In the genomic region with DNA sequence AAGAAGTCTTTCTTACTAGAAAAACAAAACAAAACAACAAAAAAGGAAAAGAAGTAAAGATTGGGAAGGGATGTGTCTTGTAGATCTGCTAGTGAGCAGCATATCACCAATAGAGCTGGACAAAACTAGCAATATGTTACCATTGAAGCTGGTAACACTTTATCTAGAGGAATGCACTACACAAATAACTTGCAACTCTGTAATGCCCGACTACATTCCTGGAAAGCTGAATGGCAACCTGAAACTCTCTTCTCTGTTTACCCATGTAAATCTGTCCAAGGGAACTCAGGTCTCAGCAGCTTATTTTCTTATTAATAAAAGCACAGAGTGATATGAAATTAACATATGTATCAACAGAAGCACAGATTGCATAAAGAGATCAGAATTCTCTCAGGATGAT, we compare ENCODE assay signal across 20 cellular contexts.
"Had no signal": no experiment of that assay in that cellular context is flagged by ENCODE, and none has a peak within 500 bp of the region (broad histone marks: within the 10 kb centered on the region; RNA-seq: fewer than 3 reads in every experiment).

No MANE protein-coding gene starts in this region.

- H3K27ac ChIP-seq: colonic mucosa, esophagus squamous epithelium, gastroesophageal sphincter, neutrophil, skin epidermis, stomach, thoracic aorta, transverse colon, uterus had no signal

- H3K9me3 ChIP-seq: colonic mucosa, esophagus squamous epithelium, neutrophil, stomach, thoracic aorta, transverse colon, uterus had no signal

- H3K27me3 ChIP-seq: colonic mucosa, esophagus squamous epithelium, gastroesophageal sphincter, neutrophil, stomach, transverse colon, uterus had no signal

- H3K4me1 Mint-ChIP-seq: naive thymus-derived CD8-positive, alpha-beta T cell had no signal

- FAIRE-seq: kidney had no signal

- H3K4me3 Mint-ChIP-seq: naive thymus-derived CD8-positive, alpha-beta T cell had no signal

- H3K27ac Mint-ChIP-seq: naive thymus-derived CD8-positive, alpha-beta T cell had no signal

- H3K27me3 Mint-ChIP-seq: naive thymus-derived CD8-positive, alpha-beta T cell had no signal

- ATAC-seq: gastroesophageal sphincter; left cardiac atrium; mucosa of descending colon; naive thymus-derived CD8-positive, alpha-beta T cell; sciatic nerve had no signal

- DNase-seq: colonic mucosa; dermis blood vessel endothelial cell; esophagus squamous epithelium; foreskin fibroblast; glutamatergic neuron; kidney; left cardiac atrium; mucosa of descending colon; naive thymus-derived CD8-positive, alpha-beta T cell; stimulated activated CD4-positive, alpha-beta T cell treated with anti-CD3 and anti-CD28 coated beads, Interleukin-12 subunit alpha, Interleukin-12 subunit beta, amount 100 ng/mL, for 4 hours; stimulated activated naive CD4-positive, alpha-beta T cell; stomach; substantia nigra; transverse colon; uterus had no signal

- H3K36me3 ChIP-seq: colonic mucosa, esophagus squamous epithelium, gastroesophageal sphincter, neutrophil, stomach, thoracic aorta, transverse colon, uterus had no signal

- H3K36me3 Mint-ChIP-seq: naive thymus-derived CD8-positive, alpha-beta T cell had no signal

- H3K4me3 ChIP-seq: colonic mucosa, esophagus squamous epithelium, gastroesophageal sphincter, mucosa of descending colon, skin epidermis, stomach, thoracic aorta, transverse colon, uterus had no signal

- H3K4me1 ChIP-seq: colonic mucosa, esophagus squamous epithelium, gastroesophageal sphincter, stomach, transverse colon, uterus had no signal
